In the genomic region with DNA sequence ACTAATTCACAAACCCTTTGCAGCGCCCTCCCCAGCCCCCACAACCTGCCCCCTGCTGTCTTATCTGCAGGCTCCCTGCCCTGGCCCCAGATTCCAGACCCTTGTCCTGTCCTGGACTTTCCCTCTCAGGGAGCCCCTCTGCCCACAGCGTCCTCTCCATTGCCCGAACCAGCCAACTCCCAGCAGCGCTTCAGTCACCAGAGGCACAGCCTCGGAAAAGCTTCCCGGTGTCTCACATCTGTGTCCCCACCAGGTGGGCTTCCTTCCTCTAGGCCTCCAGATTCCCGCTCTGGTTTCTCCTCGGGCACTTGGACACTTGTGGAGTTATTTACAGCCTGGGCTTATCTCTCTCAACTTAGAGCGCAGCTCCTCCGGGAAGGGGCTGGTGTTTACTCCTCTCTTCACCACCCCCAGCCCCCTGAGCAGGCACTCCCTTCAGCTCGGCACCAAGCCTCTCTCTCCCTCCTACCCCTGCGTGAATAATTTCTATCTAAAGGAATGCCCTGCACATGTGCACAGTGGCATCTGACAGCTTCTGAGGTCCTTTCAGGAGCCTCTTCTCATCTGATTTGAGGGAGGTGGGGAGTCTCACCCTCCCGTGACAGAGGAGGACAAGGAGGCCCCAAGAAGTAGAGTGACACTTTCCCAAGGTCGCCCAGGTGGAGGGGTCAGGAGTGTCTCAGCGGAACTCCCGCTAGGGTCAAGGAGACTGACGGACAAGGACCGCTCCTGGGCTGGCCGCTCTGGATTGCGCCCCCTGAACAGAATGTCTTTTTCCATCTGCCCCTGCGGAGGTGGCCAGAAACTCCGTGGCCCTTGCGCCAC, we compare ENCODE assay signal across 13 cellular contexts. TPM values are rescaled to one million over a fixed set of nuclear protein-coding genes. Genes with fewer than 3 reads are reported as not detected.
DNase-seq lines count a peak whose midpoint lies in the region; ATAC-seq, FAIRE-seq and TF ChIP-seq lines count a peak whose summit lies in the region.
"Had no signal": no experiment of that assay in that cellular context is flagged by ENCODE, and none has a peak within 500 bp of the region (broad histone marks: within the 10 kb centered on the region; RNA-seq: fewer than 3 reads in every experiment).

No MANE protein-coding gene starts in this region.

- H3K27ac ChIP-seq in astrocyte (ENCODE audit: low read depth, low read length) = no peak overlapping the region
- no peak overlapping the region for H3K27ac ChIP-seq in tibial artery
- H3K27ac ChIP-seq in brain microvascular endothelial cell = no peak overlapping the region
- H3K27ac ChIP-seq: C4-2B had no signal

- intact Hi-C loops in activated naive CD4-positive, alpha-beta T cell treated with anti-CD3 and anti-CD28 coated beads for 36 hours (cut with micrococcal nuclease) = loop anchor here (1.0 to 5.0 kb wide), 4 partner anchors 217 to 475 kb away; no protein-coding TSS in a partner anchor
- intact Hi-C loops in tibial artery (cut with DNase I; ENCODE audit: low total_unique reads) = no loop called here

- no peaks in the 10 kb centered on the region for H3K36me3 Mint-ChIP-seq in activated naive CD4-positive, alpha-beta T cell treated with anti-CD3 and anti-CD28 coated beads for 36 hours (ENCODE audit: low read depth)
- H3K36me3 Mint-ChIP-seq in astrocyte (ENCODE audit: low read depth, unreplicated experiment) (no peaks in the 10 kb centered on the region), memory B cell (no peaks in the 10 kb centered on the region)

- H2AFZ ChIP-seq in astrocyte (ENCODE audit: low read depth, low read length) = peak overlapping the region; percentile 60

- TF ChIP-seq CTCF in astrocyte (IDR thresholded peaks at IDR 0.05; ENCODE audit: insufficient read depth, low read depth, low read length) (no peak), tibial artery (IDR thresholded peaks at IDR 0.05) (no peak), brain microvascular endothelial cell (IDR thresholded peaks at IDR 0.05; ENCODE audit: low read depth, low read length, missing control alignments) (no peak)

- H3K79me2 ChIP-seq in astrocyte (ENCODE audit: insufficient read depth, low read length) = no peaks in the 10 kb centered on the region

- no peaks in the 10 kb centered on the region for H4K20me1 ChIP-seq in astrocyte (ENCODE audit: insufficient read depth, low read length)

- CTCF ChIA-PET in activated naive CD4-positive, alpha-beta T cell treated with anti-CD3 and anti-CD28 coated beads for 36 hours (lab: Charles Lee) = interaction anchor here (0.6 kb wide), 1 partner anchor 876 kb away, joined by 3 read pairs; no protein-coding TSS in a partner anchor

- no peaks in the 10 kb centered on the region for H3K9me3 ChIP-seq in astrocyte (ENCODE audit: insufficient read depth, low read depth, low read length)
- H3K9me3 ChIP-seq in tibial artery = no peaks in the 10 kb centered on the region

- H3K4me3 ChIP-seq in astrocyte (ENCODE audit: insufficient read depth, low read depth, low read length) (no peak overlapping the region), tibial artery (peak overlapping the region; percentile 52 to 63), brain microvascular endothelial cell (ENCODE audit: low read depth, low read length) (no peak overlapping the region)
- H3K4me3 ChIP-seq: lung had no signal

- H3K27me3 ChIP-seq in astrocyte (ENCODE audit: insufficient read depth, low read length) (peaks cover 40% of the 10 kb centered on the region), tibial artery (peaks cover 0 to 14% of the 10 kb centered on the region in 2 donors), brain microvascular endothelial cell (replicated peaks) (peaks cover 37% of the 10 kb centered on the region)

- no peaks in the 10 kb centered on the region for H3K9me3 Mint-ChIP-seq in activated naive CD4-positive, alpha-beta T cell treated with anti-CD3 and anti-CD28 coated beads for 36 hours
- H3K9me3 Mint-ChIP-seq in astrocyte (ENCODE audit: unreplicated experiment) (no peaks in the 10 kb centered on the region), memory B cell (no peaks in the 10 kb centered on the region)

- no peak for DNase-seq in activated naive CD4-positive, alpha-beta T cell treated with anti-CD3 and anti-CD28 coated beads for 36 hours
- no peak for DNase-seq in activated naive CD4-positive, alpha-beta T cell treated with Interleukin-2 at 50 U/mL for 16 hours
- no peak for DNase-seq in astrocyte (ENCODE audit: low read depth)
- no peak for DNase-seq in memory B cell (ENCODE audit: low spot score in 2 of 2)
- DNase-seq in tibial artery = no peak
- no peak for DNase-seq in brain microvascular endothelial cell
- DNase-seq in stimulated activated CD4-positive, alpha-beta T cell treated with anti-CD3 and anti-CD28 coated beads, Interleukin-2, amount 100 ng/mL, for 24 hours = no peak
- DNase-seq: activated CD4-positive, alpha-beta T cell treated with anti-CD3 and anti-CD28 coated beads, Interleukin-2, amount 50 U/mL, for 4 hours had no signal

- no peak overlapping the region for H3K9ac ChIP-seq in astrocyte (ENCODE audit: low read length)

- peaks cover 12% of the 10 kb centered on the region for H3K4me1 Mint-ChIP-seq in activated naive CD4-positive, alpha-beta T cell treated with anti-CD3 and anti-CD28 coated beads for 36 hours (ENCODE audit: low read depth)
- H3K4me1 Mint-ChIP-seq in astrocyte (ENCODE audit: low read depth, unreplicated experiment) (no peaks in the 10 kb centered on the region), memory B cell (peaks cover 10% of the 10 kb centered on the region)

- H3K36me3 ChIP-seq in astrocyte (ENCODE audit: insufficient read depth, low read length) (no peaks in the 10 kb centered on the region), tibial artery (no peaks in the 10 kb centered on the region), brain microvascular endothelial cell (replicated peaks) (no peaks in the 10 kb centered on the region)

- peak overlapping the region; percentile 85 for H3K4me2 ChIP-seq in astrocyte (ENCODE audit: low read length)

- FAIRE-seq in astrocyte (lab: Jason Lieb, UNC) = no peak

- ATAC-seq in memory B cell (ENCODE audit: low read depth) = no peak
- ATAC-seq in GM18873 (IDR thresholded peaks at IDR 0.05; ENCODE audit: low FRiP score, unreplicated experiment) = no peak

- peaks cover 48% of the 10 kb centered on the region for H3K27me3 Mint-ChIP-seq in activated naive CD4-positive, alpha-beta T cell treated with anti-CD3 and anti-CD28 coated beads for 36 hours (ENCODE audit: low read depth)
- peaks cover 50% of the 10 kb centered on the region for H3K27me3 Mint-ChIP-seq in astrocyte (ENCODE audit: low read depth, unreplicated experiment)
- peaks cover 17% of the 10 kb centered on the region for H3K27me3 Mint-ChIP-seq in memory B cell

- no peak overlapping the region for H3K27ac Mint-ChIP-seq in activated naive CD4-positive, alpha-beta T cell treated with anti-CD3 and anti-CD28 coated beads for 36 hours
- H3K27ac Mint-ChIP-seq in astrocyte (ENCODE audit: unreplicated experiment) = peak overlapping the region; percentile 26
- no peak overlapping the region for H3K27ac Mint-ChIP-seq in memory B cell

- in situ Hi-C loops in brain microvascular endothelial cell (cut with HindIII; ENCODE audit: low pct_ligation_motif_present, low sequenced_read_pairs) = no loop called here

- H3K4me1 ChIP-seq in astrocyte (ENCODE audit: insufficient read depth, low read length) (peaks cover 34% of the 10 kb centered on the region), tibial artery (peaks cover 4 to 48% (median 44%) of the 10 kb centered on the region in 4 donors)

- peak overlapping the region; percentile 27 for H3K4me3 Mint-ChIP-seq in activated naive CD4-positive, alpha-beta T cell treated with anti-CD3 and anti-CD28 coated beads for 36 hours
- H3K4me3 Mint-ChIP-seq in astrocyte (ENCODE audit: unreplicated experiment) (peak overlapping the region; percentile 77), memory B cell (peak overlapping the region; percentile 66)

RNA-seq across cellular contexts. Expression of a gene that starts 0.8 kb away (rescaled TPM):
- not detected for total RNA-seq in activated naive CD4-positive, alpha-beta T cell treated with anti-CD3 and anti-CD28 coated beads for 36 hours
- 1.3 and 1.9 TPM in 2 replicates for total RNA-seq in astrocyte
- total RNA-seq: LHCN-M2, OCI-LY7 had no signal

Comparison
In these comparisons a context has a peak if more than half of its experiments do, and no peak if none do; other contexts are left out.
1. H3K4me3 Mint-ChIP-seq: peak in every context shown above with its lines; median percentile 77 in astrocyte; 66 in memory B cell; 27 in activated naive CD4-positive, alpha-beta T cell treated with anti-CD3 and anti-CD28 coated beads for 36 hours.
2. H3K4me3 ChIP-seq: peak in tibial artery (2 of 2); none in astrocyte (single experiment) and brain microvascular endothelial cell (single experiment).